Comparison of ENCODE assay signal across 26 cellular contexts in genomic region chr9:38185647-38186371, GRCh38.
"Had no signal": no experiment of that assay in that cellular context is flagged by ENCODE, and none has a peak within 500 bp of the region (broad histone marks: within the 10 kb centered on the region; RNA-seq: fewer than 3 reads in every experiment).

No MANE protein-coding gene starts in this region.

- H3K27ac ChIP-seq: colonic mucosa, PC-9 had no signal

- H3K4me1 Mint-ChIP-seq: T-helper 17 cell had no signal

- H3K27ac Mint-ChIP-seq: activated CD8-positive, alpha-beta T cell treated with anti-CD3 and anti-CD28 coated beads, Interleukin-2, amount 10 ng/mL, durations not matched to agents 7 days and 5 days; activated naive CD4-positive, alpha-beta T cell treated with anti-CD3 and anti-CD28 coated beads, Interleukin-2, amount 50 U/mL, for 72 hours; T-helper 17 cell; WTC11 had no signal

- H3K9me3 Mint-ChIP-seq: activated naive CD4-positive, alpha-beta T cell treated with anti-CD3 and anti-CD28 coated beads, Interleukin-2, amount 50 U/mL, for 72 hours had no signal

- DNase-seq: activated CD4-positive, alpha-beta T cell treated with anti-CD3 and anti-CD28 coated beads for 48 hours; activated CD4-positive, alpha-beta T cell treated with anti-CD3 and anti-CD28 coated beads, Interleukin-2, amount 50 U/mL, for 4 hours; activated CD4-positive, CD25-positive, alpha-beta regulatory T cell treated with anti-CD3 and anti-CD28 coated beads, Interleukin-2, amount 50 U/mL, for 72 hours; activated CD8-positive, alpha-beta memory T cell treated with anti-CD3 and anti-CD28 coated beads, Interleukin-2, amount 50 U/mL, for 48 hours; activated CD8-positive, alpha-beta T cell treated with anti-CD3 and anti-CD28 coated beads, Interleukin-2, amount 10 ng/mL, durations not matched to agents 7 days and 5 days; activated effector memory CD4-positive, alpha-beta T cell treated with anti-CD3 and anti-CD28 coated beads, Interleukin-2, amount 50 U/mL, for 16 hours; activated naive CD4-positive, alpha-beta T cell treated with Interleukin-2 at 50 U/mL for 16 hours; activated T-cell treated with anti-CD3 and anti-CD28 coated beads, Interleukin-2, amount 50 U/mL, for 1 hour; amygdala; caudate nucleus; colonic mucosa; KG1; NCI-H1105; NCI-H1436; NCI-H187; NCI-H2081; NCI-H2171; NCI-H345; NCI-H510A; NCI-H526 treated with DMSO at 0.1 percent for 48 hours; PC-9; SHP77 treated with DMSO at 0.1 percent for 48 hours; T-helper 17 cell; T-helper 9 cell had no signal

- H3K27me3 ChIP-seq: colonic mucosa had no signal

- H3K4me3 Mint-ChIP-seq: activated CD8-positive, alpha-beta T cell treated with anti-CD3 and anti-CD28 coated beads, Interleukin-2, amount 10 ng/mL, durations not matched to agents 7 days and 5 days; T-helper 17 cell; WTC11 had no signal

- H3K4me3 ChIP-seq: colonic mucosa, PC-9 had no signal

- H3K36me3 ChIP-seq: colonic mucosa had no signal

- H3K4me2 ChIP-seq: PC-9 had no signal

- H3K36me3 Mint-ChIP-seq: activated naive CD4-positive, alpha-beta T cell treated with anti-CD3 and anti-CD28 coated beads, Interleukin-2, amount 50 U/mL, for 72 hours; WTC11 had no signal

- H2AFZ ChIP-seq: PC-9 had no signal

- H3K9me3 ChIP-seq: colonic mucosa had no signal

- H3K4me1 ChIP-seq: colonic mucosa had no signal
